Comparison of ENCODE assay signal across 3 cellular contexts in the genomic region with DNA sequence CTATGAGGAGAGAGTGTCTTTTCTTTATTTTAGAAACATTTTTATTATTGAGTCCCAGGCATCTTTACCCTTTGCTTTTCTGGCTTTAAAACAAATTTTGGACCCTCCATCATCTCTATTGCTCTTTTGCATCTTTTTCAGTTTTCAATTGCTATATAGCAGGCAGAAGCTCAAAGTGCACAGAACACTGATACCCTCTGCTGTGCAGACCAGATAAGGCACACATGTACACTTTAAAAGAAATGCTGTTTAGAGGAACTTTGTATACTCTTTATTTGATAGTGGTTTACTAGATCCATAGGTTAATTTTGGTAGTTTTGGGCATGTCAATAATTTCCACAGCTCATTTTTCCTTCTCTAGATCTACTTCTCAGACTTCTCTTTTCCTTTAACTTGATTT.
TF ChIP-seq lines count a peak whose summit lies in the region.

No MANE protein-coding gene starts in this region.

TF ChIP-seq in SK-N-SH, 30 proteins besides CTCF, POLR2A, EP300 and RAD21:
- TF ChIP-seq, protein P1, sequence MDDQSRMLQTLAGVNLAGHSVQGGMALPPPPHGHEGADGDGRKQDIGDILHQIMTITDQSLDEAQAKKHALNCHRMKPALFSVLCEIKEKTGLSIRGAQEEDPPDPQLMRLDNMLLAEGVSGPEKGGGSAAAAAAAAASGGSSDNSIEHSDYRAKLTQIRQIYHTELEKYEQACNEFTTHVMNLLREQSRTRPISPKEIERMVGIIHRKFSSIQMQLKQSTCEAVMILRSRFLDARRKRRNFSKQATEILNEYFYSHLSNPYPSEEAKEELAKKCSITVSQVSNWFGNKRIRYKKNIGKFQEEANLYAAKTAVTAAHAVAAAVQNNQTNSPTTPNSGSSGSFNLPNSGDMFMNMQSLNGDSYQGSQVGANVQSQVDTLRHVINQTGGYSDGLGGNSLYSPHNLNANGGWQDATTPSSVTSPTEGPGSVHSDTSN (IDR thresholded peaks at IDR 0.05) = no peak

TF ChIP-seq in SK-N-SH treated with all-trans-retinoic acid at 6 μM for 48 hours, 23 proteins besides CTCF, POLR2A, EP300 and RAD21 (continued from another document and continues in another):
- TF ChIP-seq, protein P2, sequence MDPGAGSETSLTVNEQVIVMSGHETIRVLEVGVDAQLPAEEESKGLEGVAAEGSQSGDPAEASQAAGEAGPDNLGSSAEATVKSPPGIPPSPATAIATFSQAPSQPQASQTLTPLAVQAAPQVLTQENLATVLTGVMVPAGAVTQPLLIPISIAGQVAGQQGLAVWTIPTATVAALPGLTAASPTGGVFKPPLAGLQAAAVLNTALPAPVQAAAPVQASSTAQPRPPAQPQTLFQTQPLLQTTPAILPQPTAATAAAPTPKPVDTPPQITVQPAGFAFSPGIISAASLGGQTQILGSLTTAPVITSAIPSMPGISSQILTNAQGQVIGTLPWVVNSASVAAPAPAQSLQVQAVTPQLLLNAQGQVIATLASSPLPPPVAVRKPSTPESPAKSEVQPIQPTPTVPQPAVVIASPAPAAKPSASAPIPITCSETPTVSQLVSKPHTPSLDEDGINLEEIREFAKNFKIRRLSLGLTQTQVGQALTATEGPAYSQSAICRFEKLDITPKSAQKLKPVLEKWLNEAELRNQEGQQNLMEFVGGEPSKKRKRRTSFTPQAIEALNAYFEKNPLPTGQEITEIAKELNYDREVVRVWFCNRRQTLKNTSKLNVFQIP (CRISPR knock-in tag; IDR thresholded peaks at IDR 0.05; ENCODE audit: borderline replicate concordance, low read depth) = no peak
- TF ChIP-seq, protein P3, sequence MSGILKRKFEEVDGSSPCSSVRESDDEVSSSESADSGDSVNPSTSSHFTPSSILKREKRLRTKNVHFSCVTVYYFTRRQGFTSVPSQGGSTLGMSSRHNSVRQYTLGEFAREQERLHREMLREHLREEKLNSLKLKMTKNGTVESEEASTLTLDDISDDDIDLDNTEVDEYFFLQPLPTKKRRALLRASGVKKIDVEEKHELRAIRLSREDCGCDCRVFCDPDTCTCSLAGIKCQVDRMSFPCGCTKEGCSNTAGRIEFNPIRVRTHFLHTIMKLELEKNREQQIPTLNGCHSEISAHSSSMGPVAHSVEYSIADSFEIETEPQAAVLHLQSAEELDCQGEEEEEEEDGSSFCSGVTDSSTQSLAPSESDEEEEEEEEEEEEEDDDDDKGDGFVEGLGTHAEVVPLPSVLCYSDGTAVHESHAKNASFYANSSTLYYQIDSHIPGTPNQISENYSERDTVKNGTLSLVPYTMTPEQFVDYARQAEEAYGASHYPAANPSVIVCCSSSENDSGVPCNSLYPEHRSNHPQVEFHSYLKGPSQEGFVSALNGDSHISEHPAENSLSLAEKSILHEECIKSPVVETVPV (CRISPR knock-in tag; IDR thresholded peaks at IDR 0.05) = no peak
- TF ChIP-seq PPARA (CRISPR knock-in tag; IDR thresholded peaks at IDR 0.05; ENCODE audit: borderline replicate concordance) (no peak), ZNF565 (CRISPR knock-in tag; conservative IDR thresholded peaks at IDR 0.05; ENCODE audit: low read depth) (no peak), TOX (CRISPR knock-in tag; IDR thresholded peaks at IDR 0.05; ENCODE audit: borderline replicate concordance) (no peak), ZFP30 (CRISPR knock-in tag; IDR thresholded peaks at IDR 0.05) (no peak), GLIS3 (CRISPR knock-in tag; IDR thresholded peaks at IDR 0.05) (no peak), ZNF70 (CRISPR knock-in tag; IDR thresholded peaks at IDR 0.05) (no peak), CSDC2 (CRISPR knock-in tag; IDR thresholded peaks at IDR 0.05) (no peak), ZNF8 (CRISPR knock-in tag; IDR thresholded peaks at IDR 0.05) (no peak), RARB (CRISPR knock-in tag; IDR thresholded peaks at IDR 0.05) (no peak), BACH2 (CRISPR knock-in tag; IDR thresholded peaks at IDR 0.05; ENCODE audit: borderline replicate concordance) (no peak)
- TF ChIP-seq, protein P4, sequence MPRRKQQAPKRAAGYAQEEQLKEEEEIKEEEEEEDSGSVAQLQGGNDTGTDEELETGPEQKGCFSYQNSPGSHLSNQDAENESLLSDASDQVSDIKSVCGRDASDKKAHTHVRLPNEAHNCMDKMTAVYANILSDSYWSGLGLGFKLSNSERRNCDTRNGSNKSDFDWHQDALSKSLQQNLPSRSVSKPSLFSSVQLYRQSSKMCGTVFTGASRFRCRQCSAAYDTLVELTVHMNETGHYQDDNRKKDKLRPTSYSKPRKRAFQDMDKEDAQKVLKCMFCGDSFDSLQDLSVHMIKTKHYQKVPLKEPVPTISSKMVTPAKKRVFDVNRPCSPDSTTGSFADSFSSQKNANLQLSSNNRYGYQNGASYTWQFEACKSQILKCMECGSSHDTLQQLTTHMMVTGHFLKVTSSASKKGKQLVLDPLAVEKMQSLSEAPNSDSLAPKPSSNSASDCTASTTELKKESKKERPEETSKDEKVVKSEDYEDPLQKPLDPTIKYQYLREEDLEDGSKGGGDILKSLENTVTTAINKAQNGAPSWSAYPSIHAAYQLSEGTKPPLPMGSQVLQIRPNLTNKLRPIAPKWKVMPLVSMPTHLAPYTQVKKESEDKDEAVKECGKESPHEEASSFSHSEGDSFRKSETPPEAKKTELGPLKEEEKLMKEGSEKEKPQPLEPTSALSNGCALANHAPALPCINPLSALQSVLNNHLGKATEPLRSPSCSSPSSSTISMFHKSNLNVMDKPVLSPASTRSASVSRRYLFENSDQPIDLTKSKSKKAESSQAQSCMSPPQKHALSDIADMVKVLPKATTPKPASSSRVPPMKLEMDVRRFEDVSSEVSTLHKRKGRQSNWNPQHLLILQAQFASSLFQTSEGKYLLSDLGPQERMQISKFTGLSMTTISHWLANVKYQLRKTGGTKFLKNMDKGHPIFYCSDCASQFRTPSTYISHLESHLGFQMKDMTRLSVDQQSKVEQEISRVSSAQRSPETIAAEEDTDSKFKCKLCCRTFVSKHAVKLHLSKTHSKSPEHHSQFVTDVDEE (CRISPR knock-in tag; IDR thresholded peaks at IDR 0.05) = no peak
- TF ChIP-seq, protein P5, sequence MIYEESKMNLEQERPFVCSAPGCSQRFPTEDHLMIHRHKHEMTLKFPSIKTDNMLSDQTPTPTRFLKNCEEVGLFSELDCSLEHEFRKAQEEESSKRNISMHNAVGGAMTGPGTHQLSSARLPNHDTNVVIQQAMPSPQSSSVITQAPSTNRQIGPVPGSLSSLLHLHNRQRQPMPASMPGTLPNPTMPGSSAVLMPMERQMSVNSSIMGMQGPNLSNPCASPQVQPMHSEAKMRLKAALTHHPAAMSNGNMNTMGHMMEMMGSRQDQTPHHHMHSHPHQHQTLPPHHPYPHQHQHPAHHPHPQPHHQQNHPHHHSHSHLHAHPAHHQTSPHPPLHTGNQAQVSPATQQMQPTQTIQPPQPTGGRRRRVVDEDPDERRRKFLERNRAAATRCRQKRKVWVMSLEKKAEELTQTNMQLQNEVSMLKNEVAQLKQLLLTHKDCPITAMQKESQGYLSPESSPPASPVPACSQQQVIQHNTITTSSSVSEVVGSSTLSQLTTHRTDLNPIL (CRISPR knock-in tag; IDR thresholded peaks at IDR 0.05; ENCODE audit: low read depth) = no peak
- TF ChIP-seq, protein P6, sequence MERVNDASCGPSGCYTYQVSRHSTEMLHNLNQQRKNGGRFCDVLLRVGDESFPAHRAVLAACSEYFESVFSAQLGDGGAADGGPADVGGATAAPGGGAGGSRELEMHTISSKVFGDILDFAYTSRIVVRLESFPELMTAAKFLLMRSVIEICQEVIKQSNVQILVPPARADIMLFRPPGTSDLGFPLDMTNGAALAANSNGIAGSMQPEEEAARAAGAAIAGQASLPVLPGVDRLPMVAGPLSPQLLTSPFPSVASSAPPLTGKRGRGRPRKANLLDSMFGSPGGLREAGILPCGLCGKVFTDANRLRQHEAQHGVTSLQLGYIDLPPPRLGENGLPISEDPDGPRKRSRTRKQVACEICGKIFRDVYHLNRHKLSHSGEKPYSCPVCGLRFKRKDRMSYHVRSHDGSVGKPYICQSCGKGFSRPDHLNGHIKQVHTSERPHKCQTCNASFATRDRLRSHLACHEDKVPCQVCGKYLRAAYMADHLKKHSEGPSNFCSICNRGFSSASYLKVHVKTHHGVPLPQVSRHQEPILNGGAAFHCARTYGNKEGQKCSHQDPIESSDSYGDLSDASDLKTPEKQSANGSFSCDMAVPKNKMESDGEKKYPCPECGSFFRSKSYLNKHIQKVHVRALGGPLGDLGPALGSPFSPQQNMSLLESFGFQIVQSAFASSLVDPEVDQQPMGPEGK (CRISPR knock-in tag; IDR thresholded peaks at IDR 0.05; ENCODE audit: borderline replicate concordance) = no peak

TF ChIP-seq in GM23338, 12 proteins besides CTCF, POLR2A, EP300 and RAD21 (continued from another document and continues in another):
- TF ChIP-seq, protein P7, sequence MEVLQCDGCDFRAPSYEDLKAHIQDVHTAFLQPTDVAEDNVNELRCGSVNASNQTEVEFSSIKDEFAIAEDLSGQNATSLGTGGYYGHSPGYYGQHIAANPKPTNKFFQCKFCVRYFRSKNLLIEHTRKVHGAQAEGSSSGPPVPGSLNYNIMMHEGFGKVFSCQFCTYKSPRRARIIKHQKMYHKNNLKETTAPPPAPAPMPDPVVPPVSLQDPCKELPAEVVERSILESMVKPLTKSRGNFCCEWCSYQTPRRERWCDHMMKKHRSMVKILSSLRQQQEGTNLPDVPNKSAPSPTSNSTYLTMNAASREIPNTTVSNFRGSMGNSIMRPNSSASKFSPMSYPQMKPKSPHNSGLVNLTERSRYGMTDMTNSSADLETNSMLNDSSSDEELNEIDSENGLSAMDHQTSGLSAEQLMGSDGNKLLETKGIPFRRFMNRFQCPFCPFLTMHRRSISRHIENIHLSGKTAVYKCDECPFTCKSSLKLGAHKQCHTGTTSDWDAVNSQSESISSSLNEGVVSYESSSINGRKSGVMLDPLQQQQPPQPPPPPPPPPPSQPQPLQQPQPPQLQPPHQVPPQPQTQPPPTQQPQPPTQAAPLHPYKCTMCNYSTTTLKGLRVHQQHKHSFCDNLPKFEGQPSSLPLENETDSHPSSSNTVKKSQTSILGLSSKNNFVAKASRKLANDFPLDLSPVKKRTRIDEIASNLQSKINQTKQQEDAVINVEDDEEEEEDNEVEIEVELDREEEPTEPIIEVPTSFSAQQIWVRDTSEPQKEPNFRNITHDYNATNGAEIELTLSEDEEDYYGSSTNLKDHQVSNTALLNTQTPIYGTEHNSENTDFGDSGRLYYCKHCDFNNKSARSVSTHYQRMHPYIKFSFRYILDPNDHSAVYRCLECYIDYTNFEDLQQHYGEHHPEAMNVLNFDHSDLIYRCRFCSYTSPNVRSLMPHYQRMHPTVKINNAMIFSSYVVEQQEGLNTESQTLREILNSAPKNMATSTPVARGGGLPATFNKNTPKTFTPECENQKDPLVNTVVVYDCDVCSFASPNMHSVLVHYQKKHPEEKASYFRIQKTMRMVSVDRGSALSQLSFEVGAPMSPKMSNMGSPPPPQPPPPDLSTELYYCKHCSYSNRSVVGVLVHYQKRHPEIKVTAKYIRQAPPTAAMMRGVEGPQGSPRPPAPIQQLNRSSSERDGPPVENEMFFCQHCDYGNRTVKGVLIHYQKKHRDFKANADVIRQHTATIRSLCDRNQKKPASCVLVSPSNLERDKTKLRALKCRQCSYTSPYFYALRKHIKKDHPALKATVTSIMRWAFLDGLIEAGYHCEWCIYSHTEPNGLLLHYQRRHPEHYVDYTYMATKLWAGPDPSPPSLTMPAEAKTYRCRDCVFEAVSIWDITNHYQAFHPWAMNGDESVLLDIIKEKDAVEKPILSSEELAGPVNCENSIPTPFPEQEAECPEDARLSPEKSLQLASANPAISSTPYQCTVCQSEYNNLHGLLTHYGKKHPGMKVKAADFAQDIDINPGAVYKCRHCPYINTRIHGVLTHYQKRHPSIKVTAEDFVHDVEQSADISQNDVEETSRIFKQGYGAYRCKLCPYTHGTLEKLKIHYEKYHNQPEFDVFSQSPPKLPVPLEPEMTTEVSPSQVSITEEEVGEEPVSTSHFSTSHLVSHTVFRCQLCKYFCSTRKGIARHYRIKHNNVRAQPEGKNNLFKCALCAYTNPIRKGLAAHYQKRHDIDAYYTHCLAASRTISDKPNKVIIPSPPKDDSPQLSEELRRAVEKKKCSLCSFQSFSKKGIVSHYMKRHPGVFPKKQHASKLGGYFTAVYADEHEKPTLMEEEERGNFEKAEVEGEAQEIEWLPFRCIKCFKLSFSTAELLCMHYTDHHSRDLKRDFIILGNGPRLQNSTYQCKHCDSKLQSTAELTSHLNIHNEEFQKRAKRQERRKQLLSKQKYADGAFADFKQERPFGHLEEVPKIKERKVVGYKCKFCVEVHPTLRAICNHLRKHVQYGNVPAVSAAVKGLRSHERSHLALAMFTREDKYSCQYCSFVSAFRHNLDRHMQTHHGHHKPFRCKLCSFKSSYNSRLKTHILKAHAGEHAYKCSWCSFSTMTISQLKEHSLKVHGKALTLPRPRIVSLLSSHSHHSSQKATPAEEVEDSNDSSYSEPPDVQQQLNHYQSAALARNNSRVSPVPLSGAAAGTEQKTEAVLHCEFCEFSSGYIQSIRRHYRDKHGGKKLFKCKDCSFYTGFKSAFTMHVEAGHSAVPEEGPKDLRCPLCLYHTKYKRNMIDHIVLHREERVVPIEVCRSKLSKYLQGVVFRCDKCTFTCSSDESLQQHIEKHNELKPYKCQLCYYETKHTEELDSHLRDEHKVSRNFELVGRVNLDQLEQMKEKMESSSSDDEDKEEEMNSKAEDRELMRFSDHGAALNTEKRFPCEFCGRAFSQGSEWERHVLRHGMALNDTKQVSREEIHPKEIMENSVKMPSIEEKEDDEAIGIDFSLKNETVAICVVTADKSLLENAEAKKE (CRISPR knock-in tag; IDR thresholded peaks at IDR 0.05) = no peak
- no peak for TF ChIP-seq ZNF331 (CRISPR knock-in tag; IDR thresholded peaks at IDR 0.05; ENCODE audit: low read depth)
- TF ChIP-seq NANOG (IDR thresholded peaks at IDR 0.05; ENCODE audit: borderline replicate concordance) = no peak
- no peak for TF ChIP-seq EZH2 (IDR thresholded peaks at IDR 0.05; ENCODE audit: low read depth, unreplicated experiment)
- TF ChIP-seq STAT1 (IDR thresholded peaks at IDR 0.05; ENCODE audit: unreplicated experiment) = no peak
- TF ChIP-seq, protein P8, sequence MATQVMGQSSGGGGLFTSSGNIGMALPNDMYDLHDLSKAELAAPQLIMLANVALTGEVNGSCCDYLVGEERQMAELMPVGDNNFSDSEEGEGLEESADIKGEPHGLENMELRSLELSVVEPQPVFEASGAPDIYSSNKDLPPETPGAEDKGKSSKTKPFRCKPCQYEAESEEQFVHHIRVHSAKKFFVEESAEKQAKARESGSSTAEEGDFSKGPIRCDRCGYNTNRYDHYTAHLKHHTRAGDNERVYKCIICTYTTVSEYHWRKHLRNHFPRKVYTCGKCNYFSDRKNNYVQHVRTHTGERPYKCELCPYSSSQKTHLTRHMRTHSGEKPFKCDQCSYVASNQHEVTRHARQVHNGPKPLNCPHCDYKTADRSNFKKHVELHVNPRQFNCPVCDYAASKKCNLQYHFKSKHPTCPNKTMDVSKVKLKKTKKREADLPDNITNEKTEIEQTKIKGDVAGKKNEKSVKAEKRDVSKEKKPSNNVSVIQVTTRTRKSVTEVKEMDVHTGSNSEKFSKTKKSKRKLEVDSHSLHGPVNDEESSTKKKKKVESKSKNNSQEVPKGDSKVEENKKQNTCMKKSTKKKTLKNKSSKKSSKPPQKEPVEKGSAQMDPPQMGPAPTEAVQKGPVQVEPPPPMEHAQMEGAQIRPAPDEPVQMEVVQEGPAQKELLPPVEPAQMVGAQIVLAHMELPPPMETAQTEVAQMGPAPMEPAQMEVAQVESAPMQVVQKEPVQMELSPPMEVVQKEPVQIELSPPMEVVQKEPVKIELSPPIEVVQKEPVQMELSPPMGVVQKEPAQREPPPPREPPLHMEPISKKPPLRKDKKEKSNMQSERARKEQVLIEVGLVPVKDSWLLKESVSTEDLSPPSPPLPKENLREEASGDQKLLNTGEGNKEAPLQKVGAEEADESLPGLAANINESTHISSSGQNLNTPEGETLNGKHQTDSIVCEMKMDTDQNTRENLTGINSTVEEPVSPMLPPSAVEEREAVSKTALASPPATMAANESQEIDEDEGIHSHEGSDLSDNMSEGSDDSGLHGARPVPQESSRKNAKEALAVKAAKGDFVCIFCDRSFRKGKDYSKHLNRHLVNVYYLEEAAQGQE (IDR thresholded peaks at IDR 0.05; ENCODE audit: unreplicated experiment) = no peak
- no peak for TF ChIP-seq POLR2AphosphoS5 (IDR thresholded peaks at IDR 0.05; ENCODE audit: low read depth)
